ENCODE assay signal across 12 cellular contexts in the genomic region with DNA sequence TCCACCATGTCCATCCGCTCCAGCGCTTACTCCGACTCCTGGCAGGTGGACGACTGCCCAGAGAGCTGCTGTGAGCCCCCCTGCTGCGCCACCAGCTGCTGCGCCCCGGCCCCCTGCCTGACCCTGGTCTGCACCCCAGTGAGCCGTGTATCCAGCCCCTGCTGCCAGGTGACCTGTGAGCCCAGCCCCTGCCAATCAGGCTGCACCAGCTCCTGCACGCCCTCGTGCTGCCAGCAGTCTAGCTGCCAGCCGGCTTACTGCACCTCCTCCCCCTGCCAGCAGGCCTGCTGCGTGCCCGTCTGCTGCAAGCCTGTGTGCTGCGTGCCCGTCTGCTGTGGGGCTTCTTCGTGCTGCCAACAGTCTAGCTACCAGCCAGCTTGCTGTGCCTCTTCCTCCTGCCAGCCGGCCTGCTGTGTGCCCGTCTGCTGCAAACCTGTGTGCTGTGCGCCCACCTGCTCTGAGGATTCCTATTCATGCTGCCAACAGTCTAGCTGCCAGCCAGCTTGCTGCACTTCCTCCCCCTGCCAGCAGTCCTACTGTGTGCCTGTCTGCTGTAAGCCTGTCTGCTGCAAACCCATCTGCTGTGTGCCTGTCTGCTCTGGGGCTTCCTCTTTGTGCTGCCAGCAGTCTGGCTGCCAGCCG. TPM values are rescaled to one million over a fixed set of nuclear protein-coding genes. Genes with fewer than 3 reads are reported as not detected.
"Had no signal": no experiment of that assay in that cellular context is flagged by ENCODE, and none has a peak within 500 bp of the region (broad histone marks: within the 10 kb centered on the region; RNA-seq: fewer than 3 reads in every experiment).

No MANE protein-coding gene starts in this region.

RNA-seq across cellular contexts. Expression of a gene that starts 0.4 kb away (rescaled TPM):
- total RNA-seq: activated B cell treated with CpG ODN at 0.5 μM for 24 hours; activated CD4-positive, alpha-beta memory T cell treated with anti-CD3 and anti-CD28 coated beads, Interleukin-2, amount 10 ng/mL, durations not matched to agents 7 days and 5 days; activated CD8-positive, alpha-beta memory T cell treated with anti-CD3 and anti-CD28 coated beads, Interleukin-2, amount 10 ng/mL, durations not matched to agents 7 days and 5 days; activated T-cell treated with anti-CD3 and anti-CD28 coated beads, Interleukin-2, amount 50 U/mL, for 72 hours; activated T-helper 17 cell treated with anti-CD3 and anti-CD28 coated beads, Interleukin-2, amount 50 U/mL, for 72 hours; adrenal gland; astrocyte; body of pancreas; breast epithelium; cardiac septum; LHCN-M2; Right ventricle myocardium superior had no signal
- polyA plus RNA-seq: adrenal gland had no signal

RNA-seq across cellular contexts. Expression of a gene that starts 9.9 kb away (rescaled TPM):
- total RNA-seq: activated B cell treated with CpG ODN at 0.5 μM for 24 hours; activated CD4-positive, alpha-beta memory T cell treated with anti-CD3 and anti-CD28 coated beads, Interleukin-2, amount 10 ng/mL, durations not matched to agents 7 days and 5 days; activated CD8-positive, alpha-beta memory T cell treated with anti-CD3 and anti-CD28 coated beads, Interleukin-2, amount 10 ng/mL, durations not matched to agents 7 days and 5 days; activated T-cell treated with anti-CD3 and anti-CD28 coated beads, Interleukin-2, amount 50 U/mL, for 72 hours; activated T-helper 17 cell treated with anti-CD3 and anti-CD28 coated beads, Interleukin-2, amount 50 U/mL, for 72 hours; adrenal gland; astrocyte; body of pancreas; breast epithelium; cardiac septum; LHCN-M2; Right ventricle myocardium superior had no signal
- polyA plus RNA-seq: adrenal gland had no signal

RNA-seq across cellular contexts. Expression of a gene that starts 15.4 kb away (rescaled TPM):
- total RNA-seq: activated B cell treated with CpG ODN at 0.5 μM for 24 hours; activated CD4-positive, alpha-beta memory T cell treated with anti-CD3 and anti-CD28 coated beads, Interleukin-2, amount 10 ng/mL, durations not matched to agents 7 days and 5 days; activated CD8-positive, alpha-beta memory T cell treated with anti-CD3 and anti-CD28 coated beads, Interleukin-2, amount 10 ng/mL, durations not matched to agents 7 days and 5 days; activated T-cell treated with anti-CD3 and anti-CD28 coated beads, Interleukin-2, amount 50 U/mL, for 72 hours; activated T-helper 17 cell treated with anti-CD3 and anti-CD28 coated beads, Interleukin-2, amount 50 U/mL, for 72 hours; adrenal gland; astrocyte; body of pancreas; breast epithelium; cardiac septum; LHCN-M2; Right ventricle myocardium superior had no signal
- polyA plus RNA-seq: adrenal gland had no signal

RNA-seq across cellular contexts. Expression of a gene that starts 18.9 kb away (rescaled TPM):
- total RNA-seq: activated B cell treated with CpG ODN at 0.5 μM for 24 hours; activated CD4-positive, alpha-beta memory T cell treated with anti-CD3 and anti-CD28 coated beads, Interleukin-2, amount 10 ng/mL, durations not matched to agents 7 days and 5 days; activated CD8-positive, alpha-beta memory T cell treated with anti-CD3 and anti-CD28 coated beads, Interleukin-2, amount 10 ng/mL, durations not matched to agents 7 days and 5 days; activated T-cell treated with anti-CD3 and anti-CD28 coated beads, Interleukin-2, amount 50 U/mL, for 72 hours; activated T-helper 17 cell treated with anti-CD3 and anti-CD28 coated beads, Interleukin-2, amount 50 U/mL, for 72 hours; adrenal gland; astrocyte; body of pancreas; breast epithelium; cardiac septum; LHCN-M2; Right ventricle myocardium superior had no signal
- polyA plus RNA-seq: adrenal gland had no signal

RNA-seq across cellular contexts. Expression of a gene that starts 26.9 kb away (rescaled TPM):
- total RNA-seq: activated B cell treated with CpG ODN at 0.5 μM for 24 hours; activated CD4-positive, alpha-beta memory T cell treated with anti-CD3 and anti-CD28 coated beads, Interleukin-2, amount 10 ng/mL, durations not matched to agents 7 days and 5 days; activated CD8-positive, alpha-beta memory T cell treated with anti-CD3 and anti-CD28 coated beads, Interleukin-2, amount 10 ng/mL, durations not matched to agents 7 days and 5 days; activated T-cell treated with anti-CD3 and anti-CD28 coated beads, Interleukin-2, amount 50 U/mL, for 72 hours; activated T-helper 17 cell treated with anti-CD3 and anti-CD28 coated beads, Interleukin-2, amount 50 U/mL, for 72 hours; adrenal gland; astrocyte; body of pancreas; breast epithelium; cardiac septum; LHCN-M2; Right ventricle myocardium superior had no signal
- polyA plus RNA-seq: adrenal gland had no signal
